In the genomic region with DNA sequence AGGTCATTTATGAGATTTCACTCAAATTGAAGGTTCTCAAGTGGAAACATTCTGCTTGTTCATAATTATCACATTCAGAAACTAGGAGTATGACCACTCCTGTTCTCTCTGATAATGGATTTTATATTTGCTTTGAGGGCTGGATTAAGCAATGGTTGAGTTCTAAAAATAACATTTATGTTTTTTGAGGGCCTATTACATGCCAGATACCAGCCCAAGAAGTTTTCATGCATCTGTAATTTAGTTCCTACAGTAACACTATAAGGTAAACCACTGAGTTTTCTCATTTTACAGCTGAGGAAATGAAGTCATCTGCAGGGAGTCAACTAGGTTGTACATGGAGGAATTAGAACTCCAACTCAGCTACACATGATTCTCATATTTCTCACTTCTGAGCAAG, we compare ENCODE assay signal across 10 cellular contexts. TPM values are rescaled to one million over a fixed set of nuclear protein-coding genes. Genes with fewer than 3 reads are reported as not detected.
"Had no signal": no experiment of that assay in that cellular context is flagged by ENCODE, and none has a peak within 500 bp of the region (broad histone marks: within the 10 kb centered on the region; RNA-seq: fewer than 3 reads in every experiment).

No MANE protein-coding gene starts in this region.

- H3K9me3 Mint-ChIP-seq: HFFc6 had no signal

- ATAC-seq: K562 had no signal

- H3K36me3 ChIP-seq: HAP-1 had no signal

- H3K27ac Mint-ChIP-seq: HFFc6 had no signal

- H3K4me3 ChIP-seq: GM23248, HAP-1, K562 had no signal

- H3K27ac ChIP-seq: GM23248, HL-60 had no signal

- H3K4me3 Mint-ChIP-seq: HFFc6 had no signal

- DNase-seq: GM23248, GOT3, H7, HFFc6, IMR-90, KG1 had no signal

- H3K4me1 ChIP-seq: HAP-1 had no signal

RNA-seq across cellular contexts. Expression of gene NKX2-3, which starts 25.5 kb away (rescaled TPM):
- total RNA-seq: GM23248, H4, H7, HFFc6, IMR-90, K562 had no signal
